Comparison of ENCODE assay signal across 8 cellular contexts in genomic region chr15:63157066-63157890, GRCh38. TPM values are rescaled to one million over a fixed set of nuclear protein-coding genes. Genes with fewer than 3 reads are reported as not detected.
DNase-seq lines count a peak whose midpoint lies in the region; ATAC-seq and TF ChIP-seq lines count a peak whose summit lies in the region.

Gene RPS27L (minus strand): TSS chr15:63157477. CDS start chr15:63157405, 72 bp downstream.

- H3K27ac Mint-ChIP-seq in GM23338, result peak within 1 kb of the TSS; percentile 96
- peak within 1 kb of the TSS; percentile 98 for H3K27ac Mint-ChIP-seq in activated T-helper 1 cell treated with anti-CD3 and anti-CD28 coated beads, Interleukin-12 subunit alpha, Interleukin-12 subunit beta, Interleukin-2, Interleukin-4 antibody, amounts not matched to agents 30 ng/mL and 10 ng/mL and 1 ng/mL, durations not matched to agents 14 hours and 24 hours and 36 hours
- peak within 1 kb of the TSS; percentile 93 to 99 (median 97) for H3K27ac Mint-ChIP-seq in naive thymus-derived CD4-positive, alpha-beta T cell
- peak within 1 kb of the TSS; percentile 98 for H3K27ac Mint-ChIP-seq in stimulated activated memory B cell treated with anti-CD40 and anti-IgM and Interleukin-4, amounts not matched to agents 10 μg/mL and 1 μg/mL and 100 μg/mL, for 72 hours

- ATAC-seq in GM23338, result peak; percentile 99
- ATAC-seq in naive thymus-derived CD4-positive, alpha-beta T cell, result peak; percentile 97
- ATAC-seq in stimulated activated memory B cell treated with anti-CD40 and anti-IgM and Interleukin-4, amounts not matched to agents 10 μg/mL and 1 μg/mL and 100 μg/mL, for 72 hours, result peak; percentile 98

- H3K9me3 ChIP-seq in DOHH2 (ENCODE audit: control insufficient read depth, insufficient read depth, low read length), result no peaks in the 10 kb centered on the region
- no peaks in the 10 kb centered on the region for H3K9me3 ChIP-seq in naive thymus-derived CD4-positive, alpha-beta T cell (ENCODE audit: control insufficient read depth in 2 of 3, low read length in 3 of 3)

- H3K9me2 ChIP-seq in DOHH2 (replicated peaks; ENCODE audit: control insufficient read depth, low read length) (no peaks in the 10 kb centered on the region), GM23338 (ENCODE audit: insufficient read depth) (no peaks in the 10 kb centered on the region)

- peak within 1 kb of the TSS; percentile 93 for H3K4me2 ChIP-seq in DOHH2 (ENCODE audit: low read length)
- peak within 1 kb of the TSS; percentile 74 for H3K4me2 ChIP-seq in GM23338

- peak within 1 kb of the TSS; percentile 95 for H3K4me3 Mint-ChIP-seq in GM23338
- H3K4me3 Mint-ChIP-seq in activated T-helper 1 cell treated with anti-CD3 and anti-CD28 coated beads, Interleukin-12 subunit alpha, Interleukin-12 subunit beta, Interleukin-2, Interleukin-4 antibody, amounts not matched to agents 30 ng/mL and 10 ng/mL and 1 ng/mL, durations not matched to agents 14 hours and 24 hours and 36 hours, result peak within 1 kb of the TSS; percentile 98
- H3K4me3 Mint-ChIP-seq in naive thymus-derived CD4-positive, alpha-beta T cell, result peak within 1 kb of the TSS; percentile 89 to 100 (median 98)
- H3K4me3 Mint-ChIP-seq in stimulated activated memory B cell treated with anti-CD40 and anti-IgM and Interleukin-4, amounts not matched to agents 10 μg/mL and 1 μg/mL and 100 μg/mL, for 72 hours, result peak within 1 kb of the TSS; percentile 99

- H3K36me3 ChIP-seq in DOHH2 (ENCODE audit: control insufficient read depth, low read length) (peaks cover 26% of the 10 kb centered on the region), GM23338 (ENCODE audit: insufficient read depth) (peaks cover 28% of the 10 kb centered on the region)
- peaks cover 0 to 9% (median 0%) of the 10 kb centered on the region in 3 experiments for H3K36me3 ChIP-seq in naive thymus-derived CD4-positive, alpha-beta T cell (ENCODE audit: control insufficient read depth in 2 of 3, insufficient read depth in 3 of 3, low read length in 3 of 3)

- no peaks in the 10 kb centered on the region for H3K9me3 Mint-ChIP-seq in GM23338
- H3K9me3 Mint-ChIP-seq in activated T-helper 1 cell treated with anti-CD3 and anti-CD28 coated beads, Interleukin-12 subunit alpha, Interleukin-12 subunit beta, Interleukin-2, Interleukin-4 antibody, amounts not matched to agents 30 ng/mL and 10 ng/mL and 1 ng/mL, durations not matched to agents 14 hours and 24 hours and 36 hours, result no peaks in the 10 kb centered on the region
- no peaks in the 10 kb centered on the region for H3K9me3 Mint-ChIP-seq in naive thymus-derived CD4-positive, alpha-beta T cell
- H3K9me3 Mint-ChIP-seq in stimulated activated memory B cell treated with anti-CD40 and anti-IgM and Interleukin-4, amounts not matched to agents 10 μg/mL and 1 μg/mL and 100 μg/mL, for 72 hours, result no peaks in the 10 kb centered on the region

- peak within 1 kb of the TSS; percentile 77; the same call in 1 of the 2 replicates for H2AFZ ChIP-seq in GM23338

- no peaks in the 10 kb centered on the region for H3K27me3 ChIP-seq in DOHH2 (ENCODE audit: control insufficient read depth, low read length)
- H3K27me3 ChIP-seq in GM23338 (ENCODE audit: insufficient read depth), result no peaks in the 10 kb centered on the region
- H3K27me3 ChIP-seq in naive thymus-derived CD4-positive, alpha-beta T cell (ENCODE audit: control insufficient read depth in 2 of 2, insufficient read depth in 2 of 2, low read length in 2 of 2), result no peaks in the 10 kb centered on the region

- peaks cover 22% of the 10 kb centered on the region; the same call in 2 of the 3 replicates for H3K36me3 Mint-ChIP-seq in GM23338 (ENCODE audit: low read depth)
- H3K36me3 Mint-ChIP-seq in activated T-helper 1 cell treated with anti-CD3 and anti-CD28 coated beads, Interleukin-12 subunit alpha, Interleukin-12 subunit beta, Interleukin-2, Interleukin-4 antibody, amounts not matched to agents 30 ng/mL and 10 ng/mL and 1 ng/mL, durations not matched to agents 14 hours and 24 hours and 36 hours (ENCODE audit: low read depth), result peaks cover 18% of the 10 kb centered on the region
- H3K36me3 Mint-ChIP-seq in naive thymus-derived CD4-positive, alpha-beta T cell, result peaks cover 0 to 29% (median 5%) of the 10 kb centered on the region in 5 donors
- H3K36me3 Mint-ChIP-seq in stimulated activated memory B cell treated with anti-CD40 and anti-IgM and Interleukin-4, amounts not matched to agents 10 μg/mL and 1 μg/mL and 100 μg/mL, for 72 hours, result peaks cover 6% of the 10 kb centered on the region

- H4K20me1 ChIP-seq in DOHH2 (ENCODE audit: control insufficient read depth, insufficient read depth, low read depth, low read length) (no peaks in the 10 kb centered on the region), GM23338 (replicated peaks; ENCODE audit: insufficient read depth) (no peaks in the 10 kb centered on the region)

- H3K4me1 ChIP-seq in DOHH2 (ENCODE audit: control insufficient read depth, low read length) (peaks cover 35% of the 10 kb centered on the region), GM23338 (ENCODE audit: insufficient read depth) (no peaks in the 10 kb centered on the region)
- H3K4me1 ChIP-seq in naive thymus-derived CD4-positive, alpha-beta T cell (ENCODE audit: control insufficient read depth in 2 of 2, insufficient read depth in 2 of 2, low read length in 2 of 2), result peaks cover 10 to 11% of the 10 kb centered on the region in 2 donors

- peak within 1 kb of the TSS; percentile 93 for H3K4me3 ChIP-seq in DOHH2 (ENCODE audit: low read length)
- peak within 1 kb of the TSS; percentile 83 for H3K4me3 ChIP-seq in GM23338
- H3K4me3 ChIP-seq in naive thymus-derived CD4-positive, alpha-beta T cell (ENCODE audit: low read length), result peak within 1 kb of the TSS; percentile 100

- H3F3A ChIP-seq in DOHH2 (ENCODE audit: control insufficient read depth, insufficient read depth), result no peaks in the 10 kb centered on the region
- peaks cover 5% of the 10 kb centered on the region for H3F3A ChIP-seq in GM23338 (replicated peaks; ENCODE audit: low read depth)

- CTCF ChIA-PET in naive thymus-derived CD4-positive, alpha-beta T cell (lab: Charles Lee), result interaction anchor here (0.5 to 1.4 kb wide), 7 partner anchors 12 to 1827 kb away, joined by 3 to 4 read pairs (median 4); no protein-coding TSS in a partner anchor

- POLR2A ChIA-PET in naive thymus-derived CD4-positive, alpha-beta T cell (lab: Charles Lee), result interaction anchor here (0.7 to 5.3 kb wide), 23 partner anchors 8 to 935 kb away, joined by 3 to 49 read pairs (median 5); partner anchors contain the start of genes APH1B and RAB8B

- H3K79me2 ChIP-seq in DOHH2 (ENCODE audit: control insufficient read depth, low read length) (peaks cover 19% of the 10 kb centered on the region), GM23338 (replicated peaks; ENCODE audit: insufficient read depth) (peaks cover 28% of the 10 kb centered on the region)

- DNase-seq in GM23338 (ENCODE audit: low spot score) (peak; percentile 97), LHCN-M2 (ENCODE audit: low read depth) (peak; percentile 93), RPMI7951 (ENCODE audit: low read depth) (peak; percentile 91), fibroblast of gingiva (ENCODE audit: low read depth) (peak; percentile 94)
- DNase-seq in activated T-helper 1 cell treated with anti-CD3 and anti-CD28 coated beads, Interleukin-12 subunit alpha, Interleukin-12 subunit beta, Interleukin-2, Interleukin-4 antibody, amounts not matched to agents 30 ng/mL and 10 ng/mL and 1 ng/mL, durations not matched to agents 14 hours and 24 hours and 36 hours (ENCODE audit: low spot score), result peak; percentile 86
- DNase-seq in naive thymus-derived CD4-positive, alpha-beta T cell, result peak; percentile 72 to 89 (median 84)

- no peak for TF ChIP-seq CTCF in DOHH2 (IDR thresholded peaks at IDR 0.05; ENCODE audit: low read depth, low read length, poor library complexity, severe bottlenecking)
- TF ChIP-seq CTCF in GM23338 (conservative IDR thresholded peaks at IDR 0.05; ENCODE audit: low read depth in 2 of 2), result no peak

- intact Hi-C loops in activated T-helper 1 cell treated with anti-CD3 and anti-CD28 coated beads, Interleukin-12 subunit alpha, Interleukin-12 subunit beta, Interleukin-2, Interleukin-4 antibody, amounts not matched to agents 30 ng/mL and 10 ng/mL and 1 ng/mL, durations not matched to agents 14 hours and 24 hours and 36 hours (cut with micrococcal nuclease), result loop anchor here (1.0 to 10.0 kb wide), 6 partner anchors 20 to 248 kb away; partner anchors contain the start of genes APH1B and RAB8B
- intact Hi-C loops in naive thymus-derived CD4-positive, alpha-beta T cell (cut with micrococcal nuclease), result loop anchor here (1.0 to 5.0 kb wide), 10 partner anchors 14 to 131 kb away; partner anchors contain the start of genes APH1B (in 2 of the 2), LACTB (in 2 of the 2) and RAB8B (in 1 of the 2)

- peaks cover 6% of the 10 kb centered on the region for H3K4me1 Mint-ChIP-seq in GM23338
- H3K4me1 Mint-ChIP-seq in activated T-helper 1 cell treated with anti-CD3 and anti-CD28 coated beads, Interleukin-12 subunit alpha, Interleukin-12 subunit beta, Interleukin-2, Interleukin-4 antibody, amounts not matched to agents 30 ng/mL and 10 ng/mL and 1 ng/mL, durations not matched to agents 14 hours and 24 hours and 36 hours (ENCODE audit: low read depth), result peaks cover 21% of the 10 kb centered on the region
- H3K4me1 Mint-ChIP-seq in naive thymus-derived CD4-positive, alpha-beta T cell, result peaks cover 4 to 37% (median 25%) of the 10 kb centered on the region in 7 donors
- peaks cover 16% of the 10 kb centered on the region for H3K4me1 Mint-ChIP-seq in stimulated activated memory B cell treated with anti-CD40 and anti-IgM and Interleukin-4, amounts not matched to agents 10 μg/mL and 1 μg/mL and 100 μg/mL, for 72 hours

- peaks cover 2% of the 10 kb centered on the region for H3K27me3 Mint-ChIP-seq in GM23338 (ENCODE audit: insufficient read depth, low read depth, poor library complexity)
- no peaks in the 10 kb centered on the region for H3K27me3 Mint-ChIP-seq in activated T-helper 1 cell treated with anti-CD3 and anti-CD28 coated beads, Interleukin-12 subunit alpha, Interleukin-12 subunit beta, Interleukin-2, Interleukin-4 antibody, amounts not matched to agents 30 ng/mL and 10 ng/mL and 1 ng/mL, durations not matched to agents 14 hours and 24 hours and 36 hours (ENCODE audit: insufficient read depth)
- H3K27me3 Mint-ChIP-seq in naive thymus-derived CD4-positive, alpha-beta T cell, result no peaks in the 10 kb centered on the region
- H3K27me3 Mint-ChIP-seq in stimulated activated memory B cell treated with anti-CD40 and anti-IgM and Interleukin-4, amounts not matched to agents 10 μg/mL and 1 μg/mL and 100 μg/mL, for 72 hours, result no peaks in the 10 kb centered on the region

- H3K27ac ChIP-seq in DOHH2 (ENCODE audit: low read depth, low read length) (peak within 1 kb of the TSS; percentile 60), GM23338 (ENCODE audit: low read depth) (peak within 1 kb of the TSS; percentile 96)
- H3K27ac ChIP-seq in naive thymus-derived CD4-positive, alpha-beta T cell (ENCODE audit: low read depth, low read length), result peak within 1 kb of the TSS; percentile 86

RNA-seq across cellular contexts. Expression of gene RPS27L, which starts in this region (rescaled TPM):
- 48.2 and 85.9 TPM in 2 replicates for total RNA-seq in GM23338 (2014; rRNA removed; shearing (Covaris generic))
- 1,011 and 1,086 TPM in 2 replicates for polyA plus RNA-seq in GM23338 (2016; fragmentation: Nextera tagmentation; extraction: Ambion mirVana)
- 89.3 and 173 TPM in 2 replicates for total RNA-seq in LHCN-M2 (2014; rRNA removed)
- 719 TPM for polyA plus RNA-seq in LHCN-M2 (2012)
- total RNA-seq in RPMI7951 (2014; rRNA removed; shearing (Covaris generic)), result 233 and 241 TPM in 2 replicates
- total RNA-seq in activated T-helper 1 cell treated with anti-CD3 and anti-CD28 coated beads, Interleukin-12 subunit alpha, Interleukin-12 subunit beta, Interleukin-2, Interleukin-4 antibody, amounts not matched to agents 30 ng/mL and 10 ng/mL and 1 ng/mL, durations not matched to agents 14 hours and 24 hours and 36 hours, result 163 and 164 TPM in 2 replicates
- total RNA-seq in naive thymus-derived CD4-positive, alpha-beta T cell, result 100 to 1,000 TPM in 3 of 5 experiments, 10 to 100 TPM in 2; 38.7 to 248 (median 111) TPM
- 100 to 1,000 TPM in 1 of 2 donors, 10 to 100 TPM in 1; 86.8 to 224 TPM for polyA plus RNA-seq in naive thymus-derived CD4-positive, alpha-beta T cell

Comparison
In these comparisons a context has a peak if more than half of its experiments do, and no peak if none do; other contexts are left out.
1. Peak in every context shown above with its lines: DNase-seq, ATAC-seq, H3K4me3 ChIP-seq and H3K27ac ChIP-seq.